14 cellular contexts compared by ENCODE assay signal in the genomic region with DNA sequence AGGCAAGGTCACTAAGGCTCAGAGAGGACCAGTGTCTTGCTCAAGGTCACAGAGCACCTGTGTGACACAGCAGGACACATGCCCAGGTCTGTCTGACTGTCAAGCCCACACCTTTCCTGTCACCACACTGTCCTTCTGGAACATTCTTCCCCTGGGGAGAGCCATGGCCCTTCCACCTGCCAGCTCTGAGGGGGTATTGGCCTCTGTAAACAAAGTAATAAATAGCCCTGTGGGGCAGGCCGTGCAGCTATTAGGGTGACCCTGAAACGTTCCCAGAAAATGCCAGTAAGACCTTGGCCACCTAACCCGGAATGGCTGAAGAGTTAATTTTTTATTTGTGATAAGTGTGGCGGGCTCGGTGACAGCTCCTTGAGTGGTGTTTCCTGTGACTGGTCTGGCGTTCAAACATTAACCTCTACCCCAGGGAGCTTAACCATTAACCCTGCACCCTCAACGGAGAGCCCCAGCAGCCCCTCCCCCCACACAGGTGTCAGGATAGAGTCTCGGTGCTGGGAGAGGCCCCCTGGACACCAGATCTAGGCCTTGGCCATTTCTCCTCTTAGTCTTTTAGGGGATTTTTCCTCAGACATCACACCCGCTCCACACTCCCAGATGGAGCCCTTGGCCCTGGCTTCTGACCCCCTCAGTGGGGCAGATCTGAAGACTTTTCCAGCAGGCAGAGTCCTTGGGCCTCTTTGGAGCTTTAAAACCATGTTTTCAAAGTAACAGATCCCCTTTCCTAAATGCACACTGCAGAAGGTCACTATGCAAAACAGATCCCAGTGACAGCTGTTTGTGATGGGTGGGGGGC. TPM values are rescaled to one million over a fixed set of nuclear protein-coding genes. Genes with fewer than 3 reads are reported as not detected.
A peak's percentile ranks its signal among the peaks of the same experiment; 100 is the strongest.
DNase-seq lines count a peak whose midpoint lies in the region; ATAC-seq and TF ChIP-seq lines count a peak whose summit lies in the region.
"Had no signal": no experiment of that assay in that cellular context is flagged by ENCODE, and none has a peak within 500 bp of the region (broad histone marks: within the 10 kb centered on the region; RNA-seq: fewer than 3 reads in every experiment).

No MANE protein-coding gene starts in this region.

- no peaks in the 10 kb centered on the region for H3F3A ChIP-seq in MM.1S (ENCODE audit: insufficient read depth, low read length)

- POLR2A ChIA-PET in Caco-2 (lab: Charles Lee) = interaction anchor here (0.5 to 1.0 kb wide), 5 partner anchors 8 to 525 kb away, joined by 5 to 6 read pairs (median 6); partner anchors contain the start of genes EPB41L5 and TMEM37

- peaks cover 19% of the 10 kb centered on the region for H3K36me3 Mint-ChIP-seq in Caco-2 (ENCODE audit: insufficient read depth, unreplicated experiment)
- H3K36me3 Mint-ChIP-seq: activated naive CD4-positive, alpha-beta T cell treated with anti-CD3 and anti-CD28 coated beads, Interleukin-2, amount 50 U/mL, for 24 hours had no signal

- H3K4me3 ChIP-seq in Caco-2 (ENCODE audit: low read depth, low read length) (no peak overlapping the region), MM.1S (ENCODE audit: low read length) (no peak overlapping the region)

- H2AFZ ChIP-seq in MM.1S (ENCODE audit: low read length) = no peak overlapping the region
- H2AFZ ChIP-seq: parathyroid adenoma had no signal

- H3K9me3 ChIP-seq in Caco-2 = no peaks in the 10 kb centered on the region
- no peaks in the 10 kb centered on the region for H3K9me3 ChIP-seq in MM.1S (replicated peaks; ENCODE audit: insufficient read depth, low read length)

- CTCF ChIA-PET in Caco-2 (lab: Charles Lee) = interaction anchor here (0.8 to 1.7 kb wide), 5 partner anchors 8 to 137 kb away, joined by 3 to 13 read pairs (median 3); no protein-coding TSS in a partner anchor

- H3K27ac Mint-ChIP-seq in Caco-2 (ENCODE audit: unreplicated experiment) = peak overlapping the region; percentile 80
- H3K27ac Mint-ChIP-seq: activated naive CD4-positive, alpha-beta T cell treated with anti-CD3 and anti-CD28 coated beads, Interleukin-2, amount 50 U/mL, for 24 hours; T-helper 1 cell treated with Interleukin-12 subunit alpha and Interleukin-12 subunit beta and Interleukin-4 antibody, amounts not matched to agents 30 μg/mL and 1 μg/mL, for 36 hours had no signal

- H3K9ac ChIP-seq in MM.1S (ENCODE audit: low read length) = no peak overlapping the region
- H3K9ac ChIP-seq: parathyroid adenoma had no signal

- H3K79me2 ChIP-seq in MM.1S (ENCODE audit: low read length) = no peaks in the 10 kb centered on the region
- H3K79me2 ChIP-seq: parathyroid adenoma had no signal

- H3K9me2 ChIP-seq in MM.1S (replicated peaks; ENCODE audit: insufficient read depth, low read length) = no peaks in the 10 kb centered on the region

- H3K9me3 Mint-ChIP-seq in Caco-2 (ENCODE audit: unreplicated experiment) = no peaks in the 10 kb centered on the region
- H3K9me3 Mint-ChIP-seq: activated naive CD4-positive, alpha-beta T cell treated with anti-CD3 and anti-CD28 coated beads, Interleukin-2, amount 50 U/mL, for 24 hours; T-helper 1 cell treated with Interleukin-12 subunit alpha and Interleukin-12 subunit beta and Interleukin-4 antibody, amounts not matched to agents 30 μg/mL and 1 μg/mL, for 36 hours had no signal

- BruUV-seq in Caco-2 (replicated peaks; lab: Mats Ljungman, UMichigan) = no TSS peak

- no peaks in the 10 kb centered on the region for H3K36me3 ChIP-seq in Caco-2 (ENCODE audit: control insufficient read depth, insufficient read depth, low read length)
- no peaks in the 10 kb centered on the region for H3K36me3 ChIP-seq in MM.1S (replicated peaks; ENCODE audit: insufficient read depth, low read length)

- DNase-seq in Caco-2 (peak; percentile 93 to 95), left lobe of liver (ENCODE audit: low spot score) (peak; percentile 91), MV-4-11 (lab: John Stamatoyannopoulos, UW) (no peak), MM.1S (no peak), NAMALWA (ENCODE audit: low spot score) (no peak), DMS79 (lab: John Stamatoyannopoulos, UW) (no peak)
- DNase-seq: stimulated activated naive CD4-positive, alpha-beta T cell treated with Interleukin-2 at 50 U/mL for 16 hours had no signal

- H3K27ac ChIP-seq in MM.1S (ENCODE audit: low read length) = no peak overlapping the region
- H3K27ac ChIP-seq: parathyroid adenoma had no signal

- H3K4me3 Mint-ChIP-seq in Caco-2 (ENCODE audit: unreplicated experiment) = peak overlapping the region; percentile 43
- H3K4me3 Mint-ChIP-seq: activated naive CD4-positive, alpha-beta T cell treated with anti-CD3 and anti-CD28 coated beads, Interleukin-2, amount 50 U/mL, for 24 hours; T-helper 1 cell treated with Interleukin-12 subunit alpha and Interleukin-12 subunit beta and Interleukin-4 antibody, amounts not matched to agents 30 μg/mL and 1 μg/mL, for 36 hours had no signal

- no peaks in the 10 kb centered on the region for H4K20me1 ChIP-seq in MM.1S (ENCODE audit: insufficient read depth, low read length)

- peak; percentile 87 for ATAC-seq in GM21381 (IDR thresholded peaks at IDR 0.05; ENCODE audit: unreplicated experiment)
- peak; percentile 82 for ATAC-seq in HG03378 (IDR thresholded peaks at IDR 0.05; ENCODE audit: unreplicated experiment)
- ATAC-seq in left lobe of liver = peak; percentile 70

- peaks cover 69% of the 10 kb centered on the region for H3K4me1 ChIP-seq in Caco-2
- no peaks in the 10 kb centered on the region for H3K4me1 ChIP-seq in MM.1S (ENCODE audit: low read length)

- H3K4me2 ChIP-seq in MM.1S (ENCODE audit: low read depth, low read length) = no peak overlapping the region

- H3K27me3 ChIP-seq in Caco-2 (replicated peaks; ENCODE audit: control insufficient read depth, insufficient read depth, low read length) (no peaks in the 10 kb centered on the region), MM.1S (replicated peaks; ENCODE audit: insufficient read depth, low read length) (no peaks in the 10 kb centered on the region)

- TF ChIP-seq CTCF in Caco-2 (IDR thresholded peaks at IDR 0.05; ENCODE audit: insufficient read depth in 1 of 2, low read depth in 1 of 2, low read length in 1 of 2, severe bottlenecking in 1 of 2, unreplicated experiment in 1 of 2) (peak in 1 of 2 experiments; percentile 22), MM.1S (IDR thresholded peaks at IDR 0.05; ENCODE audit: low read length) (no peak)

- H3K27me3 Mint-ChIP-seq in Caco-2 (ENCODE audit: insufficient read depth, unreplicated experiment) = no peaks in the 10 kb centered on the region

- H3K4me1 Mint-ChIP-seq in Caco-2 (ENCODE audit: low read depth, unreplicated experiment) = peaks cover 67% of the 10 kb centered on the region
- H3K4me1 Mint-ChIP-seq: activated naive CD4-positive, alpha-beta T cell treated with anti-CD3 and anti-CD28 coated beads, Interleukin-2, amount 50 U/mL, for 24 hours had no signal

- intact Hi-C loops in Caco-2 (cut with micrococcal nuclease; ENCODE audit: unreplicated experiment) = loop anchor here (1.0 to 5.0 kb wide), 3 partner anchors 57 to 120 kb away; partner anchors contain the start of gene CFAP221

RNA-seq across cellular contexts. Expression of gene SCTR, which starts 36.6 kb away (rescaled TPM):
- total RNA-seq in Caco-2 (2022) (not detected in 2 replicates), left lobe of liver (0.10 TPM)
- total RNA-seq: fibroblast of lung, MCF 10A had no signal

RNA-seq across cellular contexts. Expression of gene TMEM37, which starts 56.0 kb away (rescaled TPM):
- total RNA-seq in Caco-2 (2022) (13.8 and 15.8 TPM in 2 replicates), left lobe of liver (85.7 TPM)
- total RNA-seq: MCF 10A had no signal

RNA-seq across cellular contexts. Expression of gene CFAP221, which starts 56.6 kb away (rescaled TPM):
- 0.60 TPM in 1 of 2 replicates, not detected in the other for total RNA-seq in Caco-2 (2022)
- total RNA-seq in left lobe of liver = 1.2 TPM
- total RNA-seq: fibroblast of lung, MCF 10A had no signal

Comparison
In these comparisons a context has a peak if more than half of its experiments do, and no peak if none do; other contexts are left out.
1. DNase-seq: peak in Caco-2 (2 of 2) and left lobe of liver (single experiment); none in MV-4-11 (single experiment), MM.1S (single experiment), NAMALWA (single experiment) and DMS79 (single experiment).
2. Peak in every context shown above with its lines, with median percentiles within 50 percentile points of each other: ATAC-seq.